ENCODE assay signal across 9 cellular contexts in the genomic region with DNA sequence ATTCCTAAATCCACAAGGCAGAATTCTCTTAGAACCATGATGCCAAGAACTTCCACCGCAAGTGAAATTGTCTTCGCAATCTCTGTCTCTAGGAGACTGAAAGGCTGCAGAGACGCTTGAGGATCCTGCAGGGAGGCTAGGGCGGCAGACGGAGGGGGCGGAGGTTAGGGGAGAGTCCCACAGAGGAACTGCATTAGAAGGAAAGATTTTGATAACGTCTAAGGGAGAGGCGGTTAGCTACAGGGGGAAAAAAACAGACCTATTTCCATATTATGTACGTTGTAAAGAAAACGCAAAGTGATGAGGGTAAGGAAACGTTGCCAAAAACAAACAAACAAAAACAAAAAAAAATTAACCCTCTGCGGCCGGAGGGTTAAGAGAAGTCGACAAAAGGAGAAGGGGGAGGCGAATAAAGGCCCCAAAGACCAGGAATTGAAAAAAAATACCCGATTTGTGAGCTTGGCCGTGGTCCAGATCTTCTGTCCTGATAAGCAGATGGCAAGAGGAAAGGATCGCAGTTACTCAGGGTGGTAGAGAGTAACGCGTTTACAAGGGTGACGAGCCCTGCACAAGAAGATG. TPM values are rescaled to one million over a fixed set of nuclear protein-coding genes. Genes with fewer than 3 reads are reported as not detected.
DNase-seq lines count a peak whose midpoint lies in the region; ATAC-seq and TF ChIP-seq lines count a peak whose summit lies in the region.
"Had no signal": no experiment of that assay in that cellular context is flagged by ENCODE, and none has a peak within 500 bp of the region (broad histone marks: within the 10 kb centered on the region; RNA-seq: fewer than 3 reads in every experiment).

No MANE protein-coding gene starts in this region.

- H3K36me3 ChIP-seq in CD8-positive, alpha-beta T cell (ENCODE audit: insufficient read depth, low read length): no peaks in the 10 kb centered on the region
- no peaks in the 10 kb centered on the region for H3K36me3 ChIP-seq in PC-3 (ENCODE audit: low read depth, low read length)

- no peak overlapping the region for H3K4me3 Mint-ChIP-seq in CD8-positive, alpha-beta T cell
- H3K4me3 Mint-ChIP-seq in activated T-helper 1 cell treated with anti-CD3 and anti-CD28 coated beads, Interleukin-12 subunit alpha, Interleukin-12 subunit beta, Interleukin-2, Interleukin-4 antibody, amounts not matched to agents 30 ng/mL and 10 ng/mL and 1 ng/mL, durations not matched to agents 14 hours and 24 hours and 36 hours: no peak overlapping the region
- no peak overlapping the region for H3K4me3 Mint-ChIP-seq in neural crest cell
- H3K4me3 Mint-ChIP-seq: activated naive CD8-positive, alpha-beta T cell had no signal

- no peaks in the 10 kb centered on the region for H3K27me3 Mint-ChIP-seq in CD8-positive, alpha-beta T cell (ENCODE audit: low read depth)
- no peaks in the 10 kb centered on the region for H3K27me3 Mint-ChIP-seq in activated T-helper 1 cell treated with anti-CD3 and anti-CD28 coated beads, Interleukin-12 subunit alpha, Interleukin-12 subunit beta, Interleukin-2, Interleukin-4 antibody, amounts not matched to agents 30 ng/mL and 10 ng/mL and 1 ng/mL, durations not matched to agents 14 hours and 24 hours and 36 hours (ENCODE audit: insufficient read depth)
- no peaks in the 10 kb centered on the region for H3K27me3 Mint-ChIP-seq in neural crest cell (ENCODE audit: low read depth)
- H3K27me3 Mint-ChIP-seq: activated naive CD8-positive, alpha-beta T cell had no signal

- peak overlapping the region; percentile 71 for H3K9ac ChIP-seq in PC-3 (ENCODE audit: low read length)

- POLR2A ChIA-PET in CD8-positive, alpha-beta T cell (lab: Charles Lee): interaction anchor here (0.6 to 3.9 kb wide), 13 partner anchors 8 to 292 kb away, joined by 3 to 45 read pairs (median 7); a partner anchor contains a TSS
- POLR2A ChIA-PET in PC-3 (lab: Charles Lee; ENCODE audit: unreplicated experiment): interaction anchor here (0.5 to 1.0 kb wide), 6 partner anchors 21 to 291 kb away, joined by 3 to 11 read pairs (median 4); a partner anchor contains a TSS

- no peak for TF ChIP-seq CTCF in CD8-positive, alpha-beta T cell (IDR thresholded peaks at IDR 0.05)
- TF ChIP-seq CTCF in PC-3 (conservative IDR thresholded peaks at IDR 0.05; ENCODE audit: low read depth, low read length) (no peak), fibroblast of the aortic adventitia (IDR thresholded peaks at IDR 0.05; ENCODE audit: insufficient read depth, low read length) (no peak), neural crest cell (conservative IDR thresholded peaks at IDR 0.05) (no peak)

- H3K4me1 ChIP-seq in CD8-positive, alpha-beta T cell (ENCODE audit: insufficient read depth, low read length): peaks cover 42% of the 10 kb centered on the region
- peaks cover 32% of the 10 kb centered on the region for H3K4me1 ChIP-seq in PC-3 (ENCODE audit: insufficient read depth, low read length)

- H3K27me3 ChIP-seq in CD8-positive, alpha-beta T cell (ENCODE audit: insufficient read depth, low read length): no peaks in the 10 kb centered on the region
- H3K27me3 ChIP-seq in PC-3 (ENCODE audit: low read length): no peaks in the 10 kb centered on the region

- H3K4me1 Mint-ChIP-seq in CD8-positive, alpha-beta T cell (ENCODE audit: low read depth): peaks cover 63% of the 10 kb centered on the region
- H3K4me1 Mint-ChIP-seq in activated T-helper 1 cell treated with anti-CD3 and anti-CD28 coated beads, Interleukin-12 subunit alpha, Interleukin-12 subunit beta, Interleukin-2, Interleukin-4 antibody, amounts not matched to agents 30 ng/mL and 10 ng/mL and 1 ng/mL, durations not matched to agents 14 hours and 24 hours and 36 hours (ENCODE audit: low read depth): peaks cover 37% of the 10 kb centered on the region
- peaks cover 44% of the 10 kb centered on the region for H3K4me1 Mint-ChIP-seq in neural crest cell

- H3K79me2 ChIP-seq in PC-3 (ENCODE audit: low read length): peaks cover 91% of the 10 kb centered on the region

- peaks cover 26% of the 10 kb centered on the region for H3K36me3 Mint-ChIP-seq in CD8-positive, alpha-beta T cell
- H3K36me3 Mint-ChIP-seq in activated T-helper 1 cell treated with anti-CD3 and anti-CD28 coated beads, Interleukin-12 subunit alpha, Interleukin-12 subunit beta, Interleukin-2, Interleukin-4 antibody, amounts not matched to agents 30 ng/mL and 10 ng/mL and 1 ng/mL, durations not matched to agents 14 hours and 24 hours and 36 hours (ENCODE audit: low read depth): peaks cover 11% of the 10 kb centered on the region
- H3K36me3 Mint-ChIP-seq in neural crest cell (ENCODE audit: low read depth): no peaks in the 10 kb centered on the region

- peak; percentile 49 for ATAC-seq in CD8-positive, alpha-beta T cell
- ATAC-seq in GM19397 (IDR thresholded peaks at IDR 0.05; ENCODE audit: unreplicated experiment) (peak; percentile 21), HG03520 (IDR thresholded peaks at IDR 0.05; ENCODE audit: unreplicated experiment) (peak; percentile 13), PC-3 (peak; percentile 33)

- peak overlapping the region; percentile 95 for H3K27ac ChIP-seq in CD8-positive, alpha-beta T cell (ENCODE audit: low read depth, low read length)
- peak overlapping the region; percentile 62 for H3K27ac ChIP-seq in PC-3 (ENCODE audit: low read length)

- H3K4me3 ChIP-seq in CD8-positive, alpha-beta T cell (ENCODE audit: low read depth, low read length): peak overlapping the region; percentile 75
- peak overlapping the region; percentile 89 for H3K4me3 ChIP-seq in PC-3 (ENCODE audit: low read length)
- peak overlapping the region; percentile 75 for H3K4me3 ChIP-seq in fibroblast of the aortic adventitia (ENCODE audit: low read depth, low read length)

- CTCF ChIA-PET in CD8-positive, alpha-beta T cell (lab: Charles Lee): interaction anchor here (0.7 to 2.6 kb wide), 4 partner anchors 64 to 292 kb away, joined by 4 to 8 read pairs (median 5); a partner anchor contains a TSS
- CTCF ChIA-PET in PC-3 (lab: Charles Lee): interaction anchor here (0.6 kb wide), 1 partner anchor 31 kb away, joined by 3 read pairs; no protein-coding TSS in a partner anchor

- H3K4me2 ChIP-seq in PC-3 (ENCODE audit: low read length): peak overlapping the region; percentile 81

- H3F3A ChIP-seq in PC-3 (ENCODE audit: low read length, unreplicated experiment): no peaks in the 10 kb centered on the region

- peak; percentile 26 to 74 (median 60) for DNase-seq in CD8-positive, alpha-beta T cell
- DNase-seq in PC-3: peak; percentile 57
- peak; percentile 48 for DNase-seq in activated T-helper 1 cell treated with anti-CD3 and anti-CD28 coated beads, Interleukin-12 subunit alpha, Interleukin-12 subunit beta, Interleukin-2, Interleukin-4 antibody, amounts not matched to agents 30 ng/mL and 10 ng/mL and 1 ng/mL, durations not matched to agents 14 hours and 24 hours and 36 hours (ENCODE audit: low spot score)
- DNase-seq in fibroblast of the aortic adventitia (ENCODE audit: low read depth): peak; percentile 66
- DNase-seq in neural crest cell (ENCODE audit: low read depth, low spot score): peak; percentile 42
- DNase-seq in superior temporal gyrus (ENCODE audit: extremely low spot score): peak; percentile 51

- H3K9me3 ChIP-seq in CD8-positive, alpha-beta T cell (ENCODE audit: low read length): no peaks in the 10 kb centered on the region
- H3K9me3 ChIP-seq in PC-3 (ENCODE audit: low read length): no peaks in the 10 kb centered on the region

- H3K9me2 ChIP-seq in PC-3 (replicated peaks; ENCODE audit: low read length): no peaks in the 10 kb centered on the region

- H3K27ac Mint-ChIP-seq in CD8-positive, alpha-beta T cell: no peak overlapping the region
- H3K27ac Mint-ChIP-seq in activated T-helper 1 cell treated with anti-CD3 and anti-CD28 coated beads, Interleukin-12 subunit alpha, Interleukin-12 subunit beta, Interleukin-2, Interleukin-4 antibody, amounts not matched to agents 30 ng/mL and 10 ng/mL and 1 ng/mL, durations not matched to agents 14 hours and 24 hours and 36 hours: no peak overlapping the region
- H3K27ac Mint-ChIP-seq in neural crest cell (ENCODE audit: unreplicated experiment): no peak overlapping the region

- peaks cover 37% of the 10 kb centered on the region for H4K20me1 ChIP-seq in PC-3 (ENCODE audit: low read length)

- H3K9me3 Mint-ChIP-seq in CD8-positive, alpha-beta T cell: peaks cover 14% of the 10 kb centered on the region
- H3K9me3 Mint-ChIP-seq in activated T-helper 1 cell treated with anti-CD3 and anti-CD28 coated beads, Interleukin-12 subunit alpha, Interleukin-12 subunit beta, Interleukin-2, Interleukin-4 antibody, amounts not matched to agents 30 ng/mL and 10 ng/mL and 1 ng/mL, durations not matched to agents 14 hours and 24 hours and 36 hours: no peaks in the 10 kb centered on the region
- H3K9me3 Mint-ChIP-seq in neural crest cell: no peaks in the 10 kb centered on the region

- BruUV-seq in PC-3 (replicated peaks; lab: Mats Ljungman, UMichigan): TSS peak; percentile 63

- H2AFZ ChIP-seq in PC-3 (ENCODE audit: low read length): peak overlapping the region; percentile 83

- intact Hi-C loops in CD8-positive, alpha-beta T cell (cut with DNase I, micrococcal nuclease): loop anchor here in 1 of 2 experiments (1.0 to 2.0 kb wide), 2 partner anchors 14 to 123 kb away; a partner anchor contains a TSS
- intact Hi-C loops in PC-3 (cut with micrococcal nuclease): loop anchor here (1.0 to 5.0 kb wide), 2 partner anchors 123 to 291 kb away; a partner anchor contains a TSS
- intact Hi-C loops in activated T-helper 1 cell treated with anti-CD3 and anti-CD28 coated beads, Interleukin-12 subunit alpha, Interleukin-12 subunit beta, Interleukin-2, Interleukin-4 antibody, amounts not matched to agents 30 ng/mL and 10 ng/mL and 1 ng/mL, durations not matched to agents 14 hours and 24 hours and 36 hours (cut with micrococcal nuclease): loop anchor here (1.0 to 2.0 kb wide), 3 partner anchors 20 to 153 kb away; no protein-coding TSS in a partner anchor

RNA-seq across cellular contexts. Expression of a gene that starts 0.5 kb away (rescaled TPM):
- 10 to 100 TPM; 49.0 to 49.1 TPM for total RNA-seq in CD8-positive, alpha-beta T cell
- total RNA-seq in PC-3 (2014; rRNA removed): 2.4 and 2.5 TPM in 2 replicates
- total RNA-seq in activated T-helper 1 cell treated with anti-CD3 and anti-CD28 coated beads, Interleukin-12 subunit alpha, Interleukin-12 subunit beta, Interleukin-2, Interleukin-4 antibody, amounts not matched to agents 30 ng/mL and 10 ng/mL and 1 ng/mL, durations not matched to agents 14 hours and 24 hours and 36 hours: 15.9 and 16.9 TPM in 2 replicates
- 14.2 and 21.5 TPM in 2 replicates for total RNA-seq in fibroblast of the aortic adventitia (ENCODE audit: low replicate concordance)
- 13.7 and 15.8 TPM in 2 replicates for total RNA-seq in neural crest cell

RNA-seq across cellular contexts. Expression of a gene that starts 0.8 kb away (rescaled TPM):
- total RNA-seq in CD8-positive, alpha-beta T cell: 10 to 100 TPM; 15.5 to 17.9 TPM
- total RNA-seq in PC-3 (2014; rRNA removed): 5.8 and 6.3 TPM in 2 replicates
- 9.3 TPM in 2 replicates for total RNA-seq in activated T-helper 1 cell treated with anti-CD3 and anti-CD28 coated beads, Interleukin-12 subunit alpha, Interleukin-12 subunit beta, Interleukin-2, Interleukin-4 antibody, amounts not matched to agents 30 ng/mL and 10 ng/mL and 1 ng/mL, durations not matched to agents 14 hours and 24 hours and 36 hours
- total RNA-seq in fibroblast of the aortic adventitia (ENCODE audit: low replicate concordance): 20.0 and 34.0 TPM in 2 replicates
- total RNA-seq in neural crest cell: 14.2 and 15.7 TPM in 2 replicates

Comparison
In these comparisons a context has a peak if more than half of its experiments do, and no peak if none do; other contexts are left out.
1. Peak in every context shown above with its lines: DNase-seq, ATAC-seq, H3K4me3 ChIP-seq and H3K27ac ChIP-seq.